ENCODE assay signal across 11 cellular contexts in the genomic region with DNA sequence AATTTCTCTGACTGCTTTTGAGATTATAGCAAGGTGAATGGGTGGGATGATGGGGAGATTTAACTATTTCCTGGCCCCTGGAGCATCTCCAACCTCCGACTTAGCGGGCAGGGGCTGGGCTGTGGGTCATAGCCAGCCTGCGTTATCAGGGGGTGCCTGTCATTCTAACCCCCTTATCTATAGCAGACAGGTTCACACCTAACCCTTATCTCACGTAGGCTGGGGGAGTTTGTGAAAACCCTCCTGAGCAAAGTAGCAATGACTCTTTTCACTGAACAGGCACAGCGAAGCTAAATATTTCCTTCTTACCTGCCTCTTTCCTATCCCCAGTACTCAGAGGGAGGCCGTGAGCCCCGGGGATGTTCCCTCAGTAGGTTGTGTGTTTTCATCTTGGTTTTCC.
"Had no signal": no experiment of that assay in that cellular context is flagged by ENCODE, and none has a peak within 500 bp of the region (broad histone marks: within the 10 kb centered on the region; RNA-seq: fewer than 3 reads in every experiment).

No MANE protein-coding gene starts in this region.

- FAIRE-seq: H1, H54 had no signal

- H3K4me1 ChIP-seq: HAP-1 had no signal

- H3K9ac ChIP-seq: GM23248 had no signal

- H3K4me3 ChIP-seq: GM23248, GM23338, HAP-1 had no signal

- H3K4me1 Mint-ChIP-seq: GM23338 had no signal

- DNase-seq: GM23248, GOT3, H7, H9, HCEC 1CT, HFFc6 had no signal

- H3K9me3 Mint-ChIP-seq: GM23338 had no signal

- ATAC-seq: GM23338, HCT116 had no signal

- H3K4me3 Mint-ChIP-seq: GM23338, H9, HFFc6 had no signal

- H3K36me3 ChIP-seq: HAP-1 had no signal

- H2AFZ ChIP-seq: GM23248, GM23338 had no signal

- H3K27ac ChIP-seq: GM23248 had no signal

- H3K4me2 ChIP-seq: GM23338 had no signal

- H3K9me3 ChIP-seq: HAP-1 had no signal

- H3K27ac Mint-ChIP-seq: GM23338, H9, HFFc6 had no signal
